ENCODE assay signal across 5 cellular contexts in the genomic region with DNA sequence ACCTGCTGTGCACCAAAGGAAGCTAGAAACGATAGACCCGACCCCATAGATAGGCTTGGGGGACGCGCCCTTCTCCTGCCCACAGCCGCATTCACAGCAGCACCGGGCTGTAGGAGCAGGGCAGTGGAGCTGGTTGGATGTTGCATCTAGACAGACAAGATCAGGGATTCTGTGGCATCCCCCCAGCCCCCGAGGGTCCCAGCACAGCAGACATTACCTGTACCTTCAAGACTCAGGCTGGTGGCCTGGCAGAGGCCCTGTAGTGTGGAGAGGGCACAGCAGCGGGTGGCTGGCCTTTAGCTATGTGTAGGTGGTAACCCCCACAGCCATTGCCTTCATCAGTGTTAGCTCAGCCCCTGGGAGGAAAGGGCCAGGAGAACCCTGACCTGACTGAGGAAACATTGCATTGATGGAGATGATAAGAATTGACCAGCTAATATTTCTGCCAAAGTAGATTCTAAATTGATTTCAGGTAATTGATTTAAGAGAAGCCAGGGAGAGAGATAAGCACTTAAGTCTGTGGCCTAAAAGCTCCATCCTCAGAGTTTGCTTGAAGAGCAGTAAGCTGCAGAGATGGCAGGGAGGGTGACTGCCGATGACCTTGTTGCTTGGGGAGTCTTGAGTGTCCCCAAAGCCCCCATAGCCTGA.
TF ChIP-seq lines count a peak whose summit lies in the region.

No MANE protein-coding gene starts in this region.

TF ChIP-seq in SK-N-SH, 30 proteins besides CTCF, POLR2A, EP300 and RAD21:
- TF ChIP-seq EZH2phosphoT487 (IDR thresholded peaks at IDR 0.05; ENCODE audit: borderline replicate concordance, low read depth) (no peak), GATA2 (CRISPR knock-in tag; IDR thresholded peaks at IDR 0.05) (peak; percentile 83)

TF ChIP-seq in SK-N-SH treated with all-trans-retinoic acid at 6 μM for 48 hours, 23 proteins besides CTCF, POLR2A, EP300 and RAD21 (continues in another document):
- no peak for TF ChIP-seq ZFP30 (CRISPR knock-in tag; IDR thresholded peaks at IDR 0.05)
- no peak for TF ChIP-seq ISL1 (CRISPR knock-in tag; IDR thresholded peaks at IDR 0.05)
- TF ChIP-seq CSDC2 (CRISPR knock-in tag; IDR thresholded peaks at IDR 0.05): no peak
- no peak for TF ChIP-seq CREB5 (CRISPR knock-in tag; IDR thresholded peaks at IDR 0.05; ENCODE audit: low read depth)
- TF ChIP-seq SNAI2 (CRISPR knock-in tag; IDR thresholded peaks at IDR 0.05): no peak
- no peak for TF ChIP-seq GLIS3 (CRISPR knock-in tag; IDR thresholded peaks at IDR 0.05)
- no peak for TF ChIP-seq ESRRG (CRISPR knock-in tag; IDR thresholded peaks at IDR 0.05)
- TF ChIP-seq, protein P1, sequence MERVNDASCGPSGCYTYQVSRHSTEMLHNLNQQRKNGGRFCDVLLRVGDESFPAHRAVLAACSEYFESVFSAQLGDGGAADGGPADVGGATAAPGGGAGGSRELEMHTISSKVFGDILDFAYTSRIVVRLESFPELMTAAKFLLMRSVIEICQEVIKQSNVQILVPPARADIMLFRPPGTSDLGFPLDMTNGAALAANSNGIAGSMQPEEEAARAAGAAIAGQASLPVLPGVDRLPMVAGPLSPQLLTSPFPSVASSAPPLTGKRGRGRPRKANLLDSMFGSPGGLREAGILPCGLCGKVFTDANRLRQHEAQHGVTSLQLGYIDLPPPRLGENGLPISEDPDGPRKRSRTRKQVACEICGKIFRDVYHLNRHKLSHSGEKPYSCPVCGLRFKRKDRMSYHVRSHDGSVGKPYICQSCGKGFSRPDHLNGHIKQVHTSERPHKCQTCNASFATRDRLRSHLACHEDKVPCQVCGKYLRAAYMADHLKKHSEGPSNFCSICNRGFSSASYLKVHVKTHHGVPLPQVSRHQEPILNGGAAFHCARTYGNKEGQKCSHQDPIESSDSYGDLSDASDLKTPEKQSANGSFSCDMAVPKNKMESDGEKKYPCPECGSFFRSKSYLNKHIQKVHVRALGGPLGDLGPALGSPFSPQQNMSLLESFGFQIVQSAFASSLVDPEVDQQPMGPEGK (CRISPR knock-in tag; IDR thresholded peaks at IDR 0.05; ENCODE audit: borderline replicate concordance): no peak

TF ChIP-seq in IMR-90, 13 proteins besides CTCF, POLR2A, EP300 and RAD21:
- TF ChIP-seq MAFK (IDR thresholded peaks at IDR 0.05; ENCODE audit: low read depth, low read length) (no peak), NFE2L2 (IDR thresholded peaks at IDR 0.05; ENCODE audit: low read depth, low read length) (no peak), CHD1 (IDR thresholded peaks at IDR 0.05; ENCODE audit: low read depth, low read length) (no peak), MXI1 (IDR thresholded peaks at IDR 0.05; ENCODE audit: borderline replicate concordance, low read depth, low read length) (no peak)
- TF ChIP-seq, protein P2, sequence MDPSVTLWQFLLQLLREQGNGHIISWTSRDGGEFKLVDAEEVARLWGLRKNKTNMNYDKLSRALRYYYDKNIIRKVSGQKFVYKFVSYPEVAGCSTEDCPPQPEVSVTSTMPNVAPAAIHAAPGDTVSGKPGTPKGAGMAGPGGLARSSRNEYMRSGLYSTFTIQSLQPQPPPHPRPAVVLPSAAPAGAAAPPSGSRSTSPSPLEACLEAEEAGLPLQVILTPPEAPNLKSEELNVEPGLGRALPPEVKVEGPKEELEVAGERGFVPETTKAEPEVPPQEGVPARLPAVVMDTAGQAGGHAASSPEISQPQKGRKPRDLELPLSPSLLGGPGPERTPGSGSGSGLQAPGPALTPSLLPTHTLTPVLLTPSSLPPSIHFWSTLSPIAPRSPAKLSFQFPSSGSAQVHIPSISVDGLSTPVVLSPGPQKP (IDR thresholded peaks at IDR 0.05; ENCODE audit: borderline replicate concordance, low read depth, low read length): no peak

TF ChIP-seq in H1, 55 proteins besides CTCF, POLR2A, EP300 and RAD21 (continues in another document):
- TF ChIP-seq BRCA1 (IDR thresholded peaks at IDR 0.05; ENCODE audit: low read depth, low read length): no peak
- no peak for TF ChIP-seq POLR2AphosphoS5 (IDR thresholded peaks at IDR 0.05; ENCODE audit: low read depth, low read length)
- no peak for TF ChIP-seq FOSL1 (IDR thresholded peaks at IDR 0.05; ENCODE audit: insufficient read depth, low read depth, low read length)
- TF ChIP-seq GABPA (IDR thresholded peaks at IDR 0.05; ENCODE audit: borderline replicate concordance, insufficient read depth, low read length): no peak
- no peak for TF ChIP-seq KDM4A (IDR thresholded peaks at IDR 0.05; ENCODE audit: low read depth, low read length, severe bottlenecking)
- no peak for TF ChIP-seq BACH1 (IDR thresholded peaks at IDR 0.05; ENCODE audit: low read length)
- no peak for TF ChIP-seq EZH2 (IDR thresholded peaks at IDR 0.05; ENCODE audit: low read depth, low read length, severe bottlenecking)

TF ChIP-seq in GM12891, 5 proteins besides CTCF, POLR2A, EP300 and RAD21:
- TF ChIP-seq TAF1 (IDR thresholded peaks at IDR 0.05; ENCODE audit: low read depth, low read length): no peak
TF ChIP-seq in GM12891: peak in this region for 0.
